1 cellular context compared by ENCODE assay signal in genomic region chr9:4679268-4680177, GRCh38.
TF ChIP-seq lines count a peak whose summit lies in the region.

CDC37L1 (plus strand) TSS chr9:4679569; CDS start chr9:4679768, 199 bp downstream.

TF ChIP-seq in HepG2, 621 proteins besides CTCF, POLR2A, EP300 and RAD21 (continued from another document and continues in another):
- TF ChIP-seq ZNF609 (CRISPR knock-in tag; IDR thresholded peaks at IDR 0.05; ENCODE audit: borderline replicate concordance) (peak; percentile 58; the same call in 1 of the 2 replicates), HOXA3 (CRISPR knock-in tag; IDR thresholded peaks at IDR 0.05) (peak; percentile 94), ATF7-NPFF (CRISPR knock-in tag; IDR thresholded peaks at IDR 0.05; ENCODE audit: low read depth) (peak; percentile 88), MLXIP (CRISPR knock-in tag; IDR thresholded peaks at IDR 0.05; ENCODE audit: borderline replicate concordance) (peak; percentile 39; the same call in 1 of the 2 replicates), XRCC5 (optimal IDR thresholded peaks at IDR 0.05; ENCODE audit: low read length) (peak; percentile 56), KDM1A (CRISPR knock-in tag; IDR thresholded peaks at IDR 0.05) (no peak), ZNF709 (CRISPR knock-in tag; IDR thresholded peaks at IDR 0.05) (peak; percentile 90), FOXA3 (CRISPR knock-in tag; IDR thresholded peaks at IDR 0.05) (peak; percentile 71; the same call in 1 of the 2 replicates), GFI1 (CRISPR knock-in tag; IDR thresholded peaks at IDR 0.05; ENCODE audit: borderline replicate concordance) (peak; percentile 72; the same call in 1 of the 2 replicates), SALL2 (CRISPR knock-in tag; IDR thresholded peaks at IDR 0.05) (peak; percentile 91), DRAP1 (CRISPR knock-in tag; IDR thresholded peaks at IDR 0.05) (peak; percentile 95), CBX5 (CRISPR knock-in tag; IDR thresholded peaks at IDR 0.05; ENCODE audit: borderline replicate concordance) (peak; percentile 48; the same call in 1 of the 2 replicates), TBX2 (CRISPR knock-in tag; IDR thresholded peaks at IDR 0.05; ENCODE audit: borderline replicate concordance) (peak; percentile 75; the same call in 1 of the 2 replicates), SRSF4 (IDR thresholded peaks at IDR 0.05; ENCODE audit: low read depth, low read length, poor library complexity, severe bottlenecking) (no peak), KAT8 (CRISPR knock-in tag; IDR thresholded peaks at IDR 0.05) (peak; percentile 95), NFE2 (CRISPR knock-in tag; IDR thresholded peaks at IDR 0.05) (no peak; the same call in 1 of the 2 replicates), CCDC6 (CRISPR knock-in tag; IDR thresholded peaks at IDR 0.05) (no peak; the same call in none of the 2 replicates), AHR (CRISPR knock-in tag; IDR thresholded peaks at IDR 0.05) (0 out of 2 replicates have a peak, but pooled peaks have one; percentile 51), EEA1 (CRISPR knock-in tag; IDR thresholded peaks at IDR 0.05; ENCODE audit: borderline replicate concordance) (peak; percentile 43; the same call in 1 of the 2 replicates), PLSCR1 (CRISPR knock-in tag; IDR thresholded peaks at IDR 0.05; ENCODE audit: borderline replicate concordance) (0 out of 2 replicates have a peak, but pooled peaks have one; percentile 66), ZMAT3 (CRISPR knock-in tag; conservative IDR thresholded peaks at IDR 0.05) (0 out of 2 replicates have a peak, but pooled peaks have one; percentile 32), REL (CRISPR knock-in tag; conservative IDR thresholded peaks at IDR 0.05) (no peak), CHCHD3 (CRISPR knock-in tag; IDR thresholded peaks at IDR 0.05) (no peak), KLF16 (CRISPR knock-in tag; IDR thresholded peaks at IDR 0.05) (peak in 1 of 2 experiments; percentile 82; a peak in 2 of 4 replicates), ZNF431 (CRISPR knock-in tag; IDR thresholded peaks at IDR 0.05; ENCODE audit: borderline replicate concordance, low read depth) (peak; percentile 41; the same call in 1 of the 2 replicates), RBM39 (IDR thresholded peaks at IDR 0.05; ENCODE audit: low read depth, low read length, poor library complexity, severe bottlenecking) (peak; percentile 96), ZNF776 (CRISPR knock-in tag; IDR thresholded peaks at IDR 0.05) (0 out of 2 replicates have a peak, but pooled peaks have one; percentile 42)
- TF ChIP-seq, protein P1, sequence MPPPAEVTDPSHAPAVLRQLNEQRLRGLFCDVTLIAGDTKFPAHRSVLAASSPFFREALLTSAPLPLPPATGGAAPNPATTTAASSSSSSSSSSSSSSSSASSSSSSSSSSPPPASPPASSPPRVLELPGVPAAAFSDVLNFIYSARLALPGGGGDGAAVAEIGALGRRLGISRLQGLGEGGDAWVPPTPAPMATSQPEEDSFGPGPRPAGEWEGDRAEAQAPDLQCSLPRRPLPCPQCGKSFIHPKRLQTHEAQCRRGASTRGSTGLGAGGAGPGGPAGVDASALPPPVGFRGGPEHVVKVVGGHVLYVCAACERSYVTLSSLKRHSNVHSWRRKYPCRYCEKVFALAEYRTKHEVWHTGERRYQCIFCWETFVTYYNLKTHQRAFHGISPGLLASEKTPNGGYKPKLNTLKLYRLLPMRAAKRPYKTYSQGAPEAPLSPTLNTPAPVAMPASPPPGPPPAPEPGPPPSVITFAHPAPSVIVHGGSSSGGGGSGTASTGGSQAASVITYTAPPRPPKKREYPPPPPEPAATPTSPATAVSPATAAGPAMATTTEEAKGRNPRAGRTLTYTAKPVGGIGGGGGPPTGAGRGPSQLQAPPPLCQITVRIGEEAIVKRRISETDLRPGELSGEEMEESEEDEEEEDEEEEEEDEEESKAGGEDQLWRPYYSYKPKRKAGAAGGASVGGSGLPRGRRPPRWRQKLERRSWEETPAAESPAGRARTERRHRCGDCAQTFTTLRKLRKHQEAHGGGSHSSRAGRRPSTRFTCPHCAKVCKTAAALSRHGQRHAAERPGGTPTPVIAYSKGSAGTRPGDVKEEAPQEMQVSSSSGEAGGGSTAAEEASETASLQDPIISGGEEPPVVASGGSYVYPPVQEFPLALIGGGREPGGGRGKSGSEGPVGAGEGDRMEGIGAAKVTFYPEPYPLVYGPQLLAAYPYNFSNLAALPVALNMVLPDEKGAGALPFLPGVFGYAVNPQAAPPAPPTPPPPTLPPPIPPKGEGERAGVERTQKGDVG (CRISPR knock-in tag; IDR thresholded peaks at IDR 0.05; ENCODE audit: borderline replicate concordance): peak; percentile 88; the same call in 1 of the 2 replicates
- TF ChIP-seq, protein P2, sequence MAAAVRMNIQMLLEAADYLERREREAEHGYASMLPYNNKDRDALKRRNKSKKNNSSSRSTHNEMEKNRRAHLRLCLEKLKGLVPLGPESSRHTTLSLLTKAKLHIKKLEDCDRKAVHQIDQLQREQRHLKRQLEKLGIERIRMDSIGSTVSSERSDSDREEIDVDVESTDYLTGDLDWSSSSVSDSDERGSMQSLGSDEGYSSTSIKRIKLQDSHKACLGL (CRISPR knock-in tag; IDR thresholded peaks at IDR 0.05): peak; percentile 77; the same call in 1 of the 2 replicates
- TF ChIP-seq, protein P3, sequence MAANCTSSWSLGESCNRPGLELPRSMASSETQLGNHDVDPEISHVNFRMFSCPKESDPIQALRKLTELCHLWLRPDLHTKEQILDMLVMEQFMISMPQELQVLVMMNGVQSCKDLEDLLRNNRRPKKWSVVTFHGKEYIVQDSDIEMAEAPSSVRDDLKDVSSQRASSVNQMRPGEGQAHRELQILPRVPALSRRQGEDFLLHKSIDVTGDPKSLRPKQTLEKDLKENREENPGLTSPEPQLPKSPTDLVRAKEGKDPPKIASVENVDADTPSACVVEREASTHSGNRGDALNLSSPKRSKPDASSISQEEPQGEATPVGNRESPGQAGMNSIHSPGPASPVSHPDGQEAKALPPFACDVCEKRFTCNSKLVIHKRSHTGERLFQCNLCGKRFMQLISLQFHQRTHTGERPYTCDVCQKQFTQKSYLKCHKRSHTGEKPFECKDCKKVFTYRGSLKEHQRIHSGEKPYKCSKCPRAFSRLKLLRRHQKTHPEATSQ (CRISPR knock-in tag; IDR thresholded peaks at IDR 0.05; ENCODE audit: borderline replicate concordance): 0 out of 2 replicates have a peak, but pooled peaks have one; percentile 55
- TF ChIP-seq, protein P4, sequence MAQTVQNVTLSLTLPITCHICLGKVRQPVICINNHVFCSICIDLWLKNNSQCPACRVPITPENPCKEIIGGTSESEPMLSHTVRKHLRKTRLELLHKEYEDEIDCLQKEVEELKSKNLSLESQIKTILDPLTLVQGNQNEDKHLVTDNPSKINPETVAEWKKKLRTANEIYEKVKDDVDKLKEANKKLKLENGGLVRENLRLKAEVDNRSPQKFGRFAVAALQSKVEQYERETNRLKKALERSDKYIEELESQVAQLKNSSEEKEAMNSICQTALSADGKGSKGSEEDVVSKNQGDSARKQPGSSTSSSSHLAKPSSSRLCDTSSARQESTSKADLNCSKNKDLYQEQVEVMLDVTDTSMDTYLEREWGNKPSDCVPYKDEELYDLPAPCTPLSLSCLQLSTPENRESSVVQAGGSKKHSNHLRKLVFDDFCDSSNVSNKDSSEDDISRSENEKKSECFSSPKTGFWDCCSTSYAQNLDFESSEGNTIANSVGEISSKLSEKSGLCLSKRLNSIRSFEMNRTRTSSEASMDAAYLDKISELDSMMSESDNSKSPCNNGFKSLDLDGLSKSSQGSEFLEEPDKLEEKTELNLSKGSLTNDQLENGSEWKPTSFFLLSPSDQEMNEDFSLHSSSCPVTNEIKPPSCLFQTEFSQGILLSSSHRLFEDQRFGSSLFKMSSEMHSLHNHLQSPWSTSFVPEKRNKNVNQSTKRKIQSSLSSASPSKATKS (CRISPR knock-in tag; IDR thresholded peaks at IDR 0.05): no peak; the same call in 1 of the 2 replicates
- TF ChIP-seq, protein P5, sequence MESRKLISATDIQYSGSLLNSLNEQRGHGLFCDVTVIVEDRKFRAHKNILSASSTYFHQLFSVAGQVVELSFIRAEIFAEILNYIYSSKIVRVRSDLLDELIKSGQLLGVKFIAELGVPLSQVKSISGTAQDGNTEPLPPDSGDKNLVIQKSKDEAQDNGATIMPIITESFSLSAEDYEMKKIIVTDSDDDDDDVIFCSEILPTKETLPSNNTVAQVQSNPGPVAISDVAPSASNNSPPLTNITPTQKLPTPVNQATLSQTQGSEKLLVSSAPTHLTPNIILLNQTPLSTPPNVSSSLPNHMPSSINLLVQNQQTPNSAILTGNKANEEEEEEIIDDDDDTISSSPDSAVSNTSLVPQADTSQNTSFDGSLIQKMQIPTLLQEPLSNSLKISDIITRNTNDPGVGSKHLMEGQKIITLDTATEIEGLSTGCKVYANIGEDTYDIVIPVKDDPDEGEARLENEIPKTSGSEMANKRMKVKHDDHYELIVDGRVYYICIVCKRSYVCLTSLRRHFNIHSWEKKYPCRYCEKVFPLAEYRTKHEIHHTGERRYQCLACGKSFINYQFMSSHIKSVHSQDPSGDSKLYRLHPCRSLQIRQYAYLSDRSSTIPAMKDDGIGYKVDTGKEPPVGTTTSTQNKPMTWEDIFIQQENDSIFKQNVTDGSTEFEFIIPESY (CRISPR knock-in tag; IDR thresholded peaks at IDR 0.05): peak; percentile 30
- TF ChIP-seq, protein P6, sequence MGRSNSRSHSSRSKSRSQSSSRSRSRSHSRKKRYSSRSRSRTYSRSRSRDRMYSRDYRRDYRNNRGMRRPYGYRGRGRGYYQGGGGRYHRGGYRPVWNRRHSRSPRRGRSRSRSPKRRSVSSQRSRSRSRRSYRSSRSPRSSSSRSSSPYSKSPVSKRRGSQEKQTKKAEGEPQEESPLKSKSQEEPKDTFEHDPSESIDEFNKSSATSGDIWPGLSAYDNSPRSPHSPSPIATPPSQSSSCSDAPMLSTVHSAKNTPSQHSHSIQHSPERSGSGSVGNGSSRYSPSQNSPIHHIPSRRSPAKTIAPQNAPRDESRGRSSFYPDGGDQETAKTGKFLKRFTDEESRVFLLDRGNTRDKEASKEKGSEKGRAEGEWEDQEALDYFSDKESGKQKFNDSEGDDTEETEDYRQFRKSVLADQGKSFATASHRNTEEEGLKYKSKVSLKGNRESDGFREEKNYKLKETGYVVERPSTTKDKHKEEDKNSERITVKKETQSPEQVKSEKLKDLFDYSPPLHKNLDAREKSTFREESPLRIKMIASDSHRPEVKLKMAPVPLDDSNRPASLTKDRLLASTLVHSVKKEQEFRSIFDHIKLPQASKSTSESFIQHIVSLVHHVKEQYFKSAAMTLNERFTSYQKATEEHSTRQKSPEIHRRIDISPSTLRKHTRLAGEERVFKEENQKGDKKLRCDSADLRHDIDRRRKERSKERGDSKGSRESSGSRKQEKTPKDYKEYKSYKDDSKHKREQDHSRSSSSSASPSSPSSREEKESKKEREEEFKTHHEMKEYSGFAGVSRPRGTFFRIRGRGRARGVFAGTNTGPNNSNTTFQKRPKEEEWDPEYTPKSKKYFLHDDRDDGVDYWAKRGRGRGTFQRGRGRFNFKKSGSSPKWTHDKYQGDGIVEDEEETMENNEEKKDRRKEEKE (IDR thresholded peaks at IDR 0.05): no peak
